In the genomic region with DNA sequence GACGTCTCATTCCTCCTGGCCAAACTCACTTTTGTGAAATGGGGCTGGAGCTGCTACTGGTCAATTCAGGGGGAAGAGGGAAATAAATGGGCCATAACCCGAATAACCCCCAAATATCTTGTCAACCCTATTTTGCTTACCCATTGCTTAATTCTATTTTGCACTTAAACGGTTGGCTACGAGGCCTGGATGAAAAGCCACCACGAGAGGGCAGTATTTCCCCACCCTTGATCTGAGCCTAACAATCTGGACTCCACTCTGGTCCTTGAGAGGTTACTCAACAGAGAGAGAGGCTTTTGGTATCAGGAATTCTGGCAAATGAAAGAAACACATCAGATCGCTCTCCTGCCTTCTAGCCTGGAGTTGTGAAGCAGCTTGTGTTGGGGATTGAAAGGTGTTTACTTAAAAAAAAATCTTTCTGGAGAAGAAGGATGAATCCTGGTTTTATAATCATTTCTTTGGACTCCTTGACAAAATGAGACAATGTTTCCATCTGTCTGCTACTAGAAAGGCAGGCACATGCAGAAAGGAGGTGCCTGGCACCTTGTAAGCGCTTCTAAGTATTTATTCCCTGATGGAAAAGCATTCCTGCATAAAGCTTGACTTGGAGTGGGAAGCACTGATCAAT, we compare ENCODE assay signal across 8 cellular contexts. TPM values are rescaled to one million over a fixed set of nuclear protein-coding genes. Genes with fewer than 3 reads are reported as not detected.
DNase-seq lines count a peak whose midpoint lies in the region; ATAC-seq and TF ChIP-seq lines count a peak whose summit lies in the region.

No MANE protein-coding gene starts in this region.

- H3K36me3 ChIP-seq in kidney epithelial cell (ENCODE audit: control insufficient read depth, insufficient read depth, low read length): no peaks in the 10 kb centered on the region

- H3K27me3 ChIP-seq in kidney epithelial cell (ENCODE audit: control insufficient read depth, insufficient read depth, low read length): peaks cover 10% of the 10 kb centered on the region

- DNase-seq in AG20443 (ENCODE audit: low spot score) (peak; percentile 89), NCI-H226 (peak; percentile 31), kidney epithelial cell (ENCODE audit: low read depth) (no peak)
- peak; percentile 38 for DNase-seq in activated CD4-positive, CD25-positive, alpha-beta regulatory T cell treated with anti-CD3 and anti-CD28 coated beads, Interleukin-2, amount 50 U/mL, for 16 hours (ENCODE audit: low read depth, low spot score)
- peak; percentile 37 for DNase-seq in central memory CD4-positive, alpha-beta T cell
- DNase-seq in stimulated activated CD4-positive, alpha-beta T cell treated with anti-CD3 and anti-CD28 coated beads, Interleukin-4, amount 100 ng/mL, for 1 hour: peak; percentile 60

- ATAC-seq in GM21390 (IDR thresholded peaks at IDR 0.05; ENCODE audit: unreplicated experiment): peak; percentile 64
- no peak for ATAC-seq in HG03520 (IDR thresholded peaks at IDR 0.05; ENCODE audit: unreplicated experiment)

- TF ChIP-seq CTCF in kidney epithelial cell (IDR thresholded peaks at IDR 0.05; ENCODE audit: insufficient read depth, low read length, poor library complexity, severe bottlenecking): peak; percentile 87

- H3K4me3 ChIP-seq in kidney epithelial cell (ENCODE audit: low read depth, low read length): no peak overlapping the region

RNA-seq across cellular contexts. Expression of a gene that starts 22.4 kb away (rescaled TPM):
- total RNA-seq in kidney epithelial cell: 72.8 and 82.1 TPM in 2 replicates
